Comparison of ENCODE assay signal across 11 cellular contexts in the genomic region with DNA sequence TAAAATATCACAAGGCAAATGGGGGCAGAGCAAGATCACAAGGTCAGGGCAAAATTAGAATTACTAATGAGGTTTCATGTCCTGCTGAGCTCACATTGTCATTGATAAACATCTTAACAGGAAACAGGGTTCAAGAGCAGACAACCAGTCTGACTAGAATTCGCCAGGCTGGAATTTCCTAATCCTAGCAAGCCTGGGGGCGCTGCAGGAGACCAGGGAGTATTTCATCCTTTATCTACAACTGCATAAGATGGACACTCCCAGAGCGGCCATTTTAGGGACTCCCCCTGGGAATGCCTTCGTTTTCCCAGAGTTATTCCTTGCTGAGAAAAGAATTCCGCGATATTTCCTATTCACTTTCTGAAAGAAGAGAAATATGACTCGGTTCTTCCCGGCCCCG. TPM values are rescaled to one million over a fixed set of nuclear protein-coding genes. Genes with fewer than 3 reads are reported as not detected.
DNase-seq lines count a peak whose midpoint lies in the region; ATAC-seq, FAIRE-seq and TF ChIP-seq lines count a peak whose summit lies in the region.
"Not testable (repeated sequence)": the region's sequence is repeated elsewhere in the genome, so short reads cannot be mapped to it uniquely, and the experiment has no call there.
"Had no signal": no experiment of that assay in that cellular context is flagged by ENCODE, and none has a peak within 500 bp of the region (broad histone marks: within the 10 kb centered on the region; RNA-seq: fewer than 3 reads in every experiment).

No MANE protein-coding gene starts in this region.

- RAD21 ChIA-PET in HCT116 (lab: Charles Lee; ENCODE audit: low non-redundant PET in 1 of 2, low total read pairs in 2 of 2, uncharacterized antibody in 2 of 2, unreplicated experiment in 2 of 2): not testable (repeated sequence)

- not testable (repeated sequence) for H3K9me2 ChIP-seq in HCT116 (ENCODE audit: insufficient read depth)

- H3K4me2 ChIP-seq in HCT116 (ENCODE audit: low read length); K562 (ENCODE audit: insufficient read depth, low read length): not testable (repeated sequence)

- not testable (repeated sequence) for BruUV-seq in HCT116 (replicated peaks; lab: Mats Ljungman, UMichigan); K562 (replicated peaks; lab: Mats Ljungman, UMichigan)

- intact Hi-C loops in HCT116 (cut with micrococcal nuclease); K562 (cut with micrococcal nuclease): not testable (repeated sequence)

- not testable (repeated sequence) for TF ChIP-seq RAD21 in HCT116 (IDR thresholded peaks at IDR 0.05; ENCODE audit: low read depth); K562 (CRISPR knock-in tag; conservative IDR thresholded peaks at IDR 0.05 in 1 of 2, IDR thresholded peaks at IDR 0.05 in 1 of 2)

- TF ChIP-seq CTCF in HCT116 (IDR thresholded peaks at IDR 0.05 in 2 of 3, conservative IDR thresholded peaks at IDR 0.05 in 1 of 3; ENCODE audit: borderline replicate concordance in 1 of 3, insufficient read depth in 1 of 3, low read depth in 2 of 3, low read length in 2 of 3); K562 (IDR thresholded peaks at IDR 0.05 in 2 of 3, conservative IDR thresholded peaks at IDR 0.05 in 1 of 3; ENCODE audit: insufficient read depth in 2 of 3, low read depth in 1 of 3, low read length in 3 of 3): not testable (repeated sequence)

- not testable (repeated sequence) for TF ChIP-seq POLR2A in HCT116 (IDR thresholded peaks at IDR 0.05; ENCODE audit: borderline replicate concordance, extremely low read depth, insufficient read depth, insufficient read length); K562 (conservative IDR thresholded peaks at IDR 0.05)

- H2AFZ ChIP-seq in HCT116 (ENCODE audit: low read depth, low read length, poor library complexity, severe bottlenecking); K562 (ENCODE audit: low read depth, low read length): not testable (repeated sequence)

- not testable (repeated sequence) for H3K4me1 ChIP-seq in HCT116 (ENCODE audit: control insufficient read depth in 1 of 2, insufficient read depth in 2 of 2, low read length in 2 of 2); K562 (replicated peaks in 1 of 2; ENCODE audit: control insufficient read depth in 2 of 2, insufficient read depth in 2 of 2, low read length in 2 of 2)

- in situ Hi-C loops in K562 (cut with MboI): not testable (repeated sequence)

- not testable (repeated sequence) for FAIRE-seq in K562 (lab: Jason Lieb, UNC)

- H3K27ac ChIP-seq in HCT116 (ENCODE audit: low read depth, low read length); K562 (ENCODE audit: extremely low read depth, low read depth, low read length): not testable (repeated sequence)

- not testable (repeated sequence) for H3K9me1 ChIP-seq in K562 (ENCODE audit: control insufficient read depth, insufficient read depth, low read length)

- not testable (repeated sequence) for H4K20me1 ChIP-seq in HCT116 (ENCODE audit: insufficient read depth); K562 (replicated peaks; ENCODE audit: control insufficient read depth, insufficient read depth, low read length)

- H3K9me3 ChIP-seq in HCT116 (ENCODE audit: control insufficient read depth in 1 of 2, insufficient read depth in 1 of 2, low read depth in 1 of 2, low read length in 2 of 2); K562 (replicated peaks; ENCODE audit: control insufficient read depth, insufficient read depth, low read depth, low read length): not testable (repeated sequence)

- not testable (repeated sequence) for H3K79me2 ChIP-seq in HCT116 (ENCODE audit: insufficient read depth, low read length); K562 (ENCODE audit: control insufficient read depth, insufficient read depth, low read length)

- ATAC-seq in HCT116, K562: not testable (repeated sequence)

- not testable (repeated sequence) for H3K4me3 ChIP-seq in HCT116 (replicated peaks in 1 of 2; ENCODE audit: low read depth in 1 of 2, low read length in 2 of 2); K562

- TF ChIP-seq EP300 in K562 (IDR thresholded peaks at IDR 0.05; ENCODE audit: low read length): not testable (repeated sequence)

- WGBS in K562 (ENCODE audit: insufficient coverage, low coverage, missing lambda C conversion rate): under 1% methylated on average over 9 of the region's 9 CpGs

- H3K9ac ChIP-seq in HCT116 (ENCODE audit: low read length); K562 (ENCODE audit: insufficient read depth in 1 of 2, low read depth in 2 of 2, low read length in 2 of 2): not testable (repeated sequence)

- DNase-seq in ELF-1 (ENCODE audit: low read depth, low spot score) (peak; percentile 10), HT1080 (ENCODE audit: low read depth) (peak; percentile 7)
- DNase-seq in HCT116 (ENCODE audit: low read depth, low spot score); K562 (ENCODE audit: extremely low read depth in 1 of 4, low spot score in 3 of 4): not testable (repeated sequence)

- POLR2A ChIA-PET in HCT116 (lab: Charles Lee); K562 (lab: Yijun Ruan, JAX): not testable (repeated sequence)

- not testable (repeated sequence) for H3K36me3 ChIP-seq in HCT116 (ENCODE audit: control insufficient read depth in 1 of 2, insufficient read depth in 2 of 2, low read length in 2 of 2); K562 (ENCODE audit: control insufficient read depth, insufficient read depth, low read length)

- CTCF ChIA-PET in HCT116 (lab: Charles Lee); K562 (lab: Yijun Ruan, JAX; ENCODE audit: low intra/inter-chr PET ratio): not testable (repeated sequence)

- not testable (repeated sequence) for H3K27me3 ChIP-seq in HCT116 (ENCODE audit: insufficient read depth, low read length); K562 (ENCODE audit: control insufficient read depth in 2 of 2, insufficient read depth in 2 of 2, low read length in 2 of 2)

RNA-seq across cellular contexts. Expression of gene ANP32D, which starts 3.3 kb away (rescaled TPM):
- total RNA-seq in HCT116 (2021; ENCODE audit: unreplicated experiment) (not detected), K562 (2014; rRNA removed) (not detected in 2 replicates), K562 (2014; rRNA removed; fragmentation: Illumina TruSeq; extraction: Trizol) (not detected in 2 replicates), K562 (2015; rRNA removed; fragmentation: Illumina TruSeq; extraction: Trizol) (not detected in 2 replicates), K562 (2021) (not detected in 2 replicates)
- polyA plus RNA-seq in HCT116 (2012): not detected in 2 replicates
- not detected in 2 replicates for total RNA-seq in HT1080 (2014; rRNA removed; shearing (Covaris generic))
- not detected in 2 replicates for polyA plus RNA-seq in HT1080 (2015; cell fraction: cytosol; rRNA removed)
- polyA plus RNA-seq in HT1080 (2015; cell fraction: nucleus; rRNA removed): not detected in 2 replicates
- total RNA-seq in K562 (2011; cell fraction: chromatin; rRNA removed; ENCODE audit: low replicate concordance): not detected in 2 replicates
- not detected in 2 replicates for total RNA-seq in K562 (2011; cell fraction: nucleolus; rRNA removed)
- total RNA-seq in K562 (2011; cell fraction: nucleoplasm; rRNA removed): not detected in 2 replicates
- polyA plus RNA-seq in K562 (2011; rRNA removed) (not detected in 2 replicates), K562 (2014; fragmentation: Illumina TruSeq; extraction: Trizol) (not detected in 2 replicates), K562 (2014; fragmentation: Nextera tagmentation; extraction: Ambion mirVana) (not detected), K562 (2014; rRNA removed) (not detected in 2 replicates)
- polyA plus RNA-seq in K562 (2011; cell fraction: cytosol; rRNA removed): not detected in 2 replicates
- polyA plus RNA-seq in K562 (2011; cell fraction: nucleus; rRNA removed): not detected in 2 replicates
- polyA plus RNA-seq in K562 (2012): 0.10 TPM in 1 of 2 replicates, not detected in the other
- polyA minus RNA-seq in K562 (2011; rRNA and poly(A)+ RNA removed): not detected in 2 replicates
- not detected in 2 replicates for polyA minus RNA-seq in K562 (2011; cell fraction: cytosol; rRNA and poly(A)+ RNA removed)
- not detected in 2 replicates for polyA minus RNA-seq in K562 (2011; cell fraction: nucleus; rRNA and poly(A)+ RNA removed)
- total RNA-seq: A673; CD4-positive, alpha-beta memory T cell; CD4-positive, CD25-positive, alpha-beta regulatory T cell; CD8-positive, alpha-beta memory T cell; G401 had no signal
- polyA plus RNA-seq: AG04450; CD14-positive monocyte; CD4-positive, alpha-beta memory T cell; CD4-positive, CD25-positive, alpha-beta regulatory T cell; CD8-positive, alpha-beta memory T cell had no signal

RNA-seq across cellular contexts. Expression of gene C12orf54, which starts 13.3 kb away (rescaled TPM):
- not detected for total RNA-seq in HCT116 (2021; ENCODE audit: unreplicated experiment)
- not detected in 2 replicates for polyA plus RNA-seq in HCT116 (2012)
- total RNA-seq in HT1080 (2014; rRNA removed; shearing (Covaris generic)): not detected in 2 replicates
- polyA plus RNA-seq in HT1080 (2015; cell fraction: cytosol; rRNA removed): not detected in 2 replicates
- polyA plus RNA-seq in HT1080 (2015; cell fraction: nucleus; rRNA removed): not detected in 2 replicates
- not detected in 2 replicates for total RNA-seq in K562 (2011; cell fraction: chromatin; rRNA removed; ENCODE audit: low replicate concordance)
- total RNA-seq in K562 (2011; cell fraction: nucleolus; rRNA removed): not detected in 2 replicates
- not detected in 2 replicates for total RNA-seq in K562 (2011; cell fraction: nucleoplasm; rRNA removed)
- total RNA-seq in K562 (2014; rRNA removed): not detected in 2 replicates
- total RNA-seq in K562 (2014; rRNA removed; fragmentation: Illumina TruSeq; extraction: Trizol): not detected in 2 replicates
- total RNA-seq in K562 (2015; rRNA removed; fragmentation: Illumina TruSeq; extraction: Trizol): not detected in 2 replicates
- not detected in 2 replicates for total RNA-seq in K562 (2021)
- not detected in 2 replicates for polyA plus RNA-seq in K562 (2011; rRNA removed)
- not detected in 2 replicates for polyA plus RNA-seq in K562 (2011; cell fraction: cytosol; rRNA removed)
- not detected in 2 replicates for polyA plus RNA-seq in K562 (2011; cell fraction: nucleus; rRNA removed)
- polyA plus RNA-seq in K562 (2012): not detected in 2 replicates
- polyA plus RNA-seq in K562 (2014; fragmentation: Illumina TruSeq; extraction: Trizol): not detected in 2 replicates
- not detected for polyA plus RNA-seq in K562 (2014; fragmentation: Nextera tagmentation; extraction: Ambion mirVana)
- polyA plus RNA-seq in K562 (2014; rRNA removed): not detected in 2 replicates
- not detected in 2 replicates for polyA minus RNA-seq in K562 (2011; rRNA and poly(A)+ RNA removed)
- polyA minus RNA-seq in K562 (2011; cell fraction: cytosol; rRNA and poly(A)+ RNA removed): not detected in 2 replicates
- polyA minus RNA-seq in K562 (2011; cell fraction: nucleus; rRNA and poly(A)+ RNA removed): not detected in 2 replicates
- total RNA-seq: A673; CD4-positive, alpha-beta memory T cell; CD4-positive, CD25-positive, alpha-beta regulatory T cell; CD8-positive, alpha-beta memory T cell; G401 had no signal
- polyA plus RNA-seq: AG04450; CD14-positive monocyte; CD4-positive, alpha-beta memory T cell; CD4-positive, CD25-positive, alpha-beta regulatory T cell; CD8-positive, alpha-beta memory T cell had no signal

RNA-seq across cellular contexts. Expression of gene OR8S1, which starts 56.4 kb away (rescaled TPM):
- not detected for total RNA-seq in HCT116 (2021; ENCODE audit: unreplicated experiment)
- 0.35 TPM in 1 of 2 replicates, not detected in the other for polyA plus RNA-seq in HCT116 (2012)
- not detected in 2 replicates for total RNA-seq in HT1080 (2014; rRNA removed; shearing (Covaris generic))
- not detected in 2 replicates for polyA plus RNA-seq in HT1080 (2015; cell fraction: cytosol; rRNA removed)
- polyA plus RNA-seq in HT1080 (2015; cell fraction: nucleus; rRNA removed): not detected in 2 replicates
- not detected in 2 replicates for total RNA-seq in K562 (2011; cell fraction: chromatin; rRNA removed; ENCODE audit: low replicate concordance)
- not detected in 2 replicates for total RNA-seq in K562 (2011; cell fraction: nucleolus; rRNA removed)
- total RNA-seq in K562 (2011; cell fraction: nucleoplasm; rRNA removed): not detected in 2 replicates
- total RNA-seq in K562 (2014; rRNA removed): not detected in 2 replicates
- not detected in 2 replicates for total RNA-seq in K562 (2014; rRNA removed; fragmentation: Illumina TruSeq; extraction: Trizol)
- not detected in 2 replicates for total RNA-seq in K562 (2015; rRNA removed; fragmentation: Illumina TruSeq; extraction: Trizol)
- not detected in 2 replicates for total RNA-seq in K562 (2021)
- not detected in 2 replicates for polyA plus RNA-seq in K562 (2011; rRNA removed)
- polyA plus RNA-seq in K562 (2011; cell fraction: cytosol; rRNA removed): not detected in 2 replicates
- polyA plus RNA-seq in K562 (2011; cell fraction: nucleus; rRNA removed): not detected in 2 replicates
- polyA plus RNA-seq in K562 (2012): 0.18 TPM in 1 of 2 replicates, not detected in the other
- not detected in 2 replicates for polyA plus RNA-seq in K562 (2014; fragmentation: Illumina TruSeq; extraction: Trizol)
- not detected for polyA plus RNA-seq in K562 (2014; fragmentation: Nextera tagmentation; extraction: Ambion mirVana)
- polyA plus RNA-seq in K562 (2014; rRNA removed): not detected in 2 replicates
- not detected in 2 replicates for polyA minus RNA-seq in K562 (2011; rRNA and poly(A)+ RNA removed)
- polyA minus RNA-seq in K562 (2011; cell fraction: cytosol; rRNA and poly(A)+ RNA removed): not detected in 2 replicates
- not detected in 2 replicates for polyA minus RNA-seq in K562 (2011; cell fraction: nucleus; rRNA and poly(A)+ RNA removed)
- total RNA-seq: A673; CD4-positive, alpha-beta memory T cell; CD4-positive, CD25-positive, alpha-beta regulatory T cell; CD8-positive, alpha-beta memory T cell; G401 had no signal
- polyA plus RNA-seq: AG04450; CD14-positive monocyte; CD4-positive, alpha-beta memory T cell; CD4-positive, CD25-positive, alpha-beta regulatory T cell; CD8-positive, alpha-beta memory T cell had no signal
